2 cellular contexts compared by ENCODE assay signal in genomic region chr2:133599211-133599610, GRCh38.
TF ChIP-seq lines count a peak whose summit lies in the region.

No MANE protein-coding gene starts in this region.

TF ChIP-seq in SK-N-SH, 30 proteins besides CTCF, POLR2A, EP300 and RAD21 (continued from another document):
- TF ChIP-seq ZBTB33 (IDR thresholded peaks at IDR 0.05; ENCODE audit: borderline replicate concordance, low read depth) (no peak), USF1 (IDR thresholded peaks at IDR 0.05; ENCODE audit: borderline replicate concordance, low read depth) (no peak), USF2 (IDR thresholded peaks at IDR 0.05; ENCODE audit: borderline replicate concordance, low read depth, low read length) (no peak), MEF2A (IDR thresholded peaks at IDR 0.05; ENCODE audit: borderline replicate concordance, low read depth) (no peak), JUND (IDR thresholded peaks at IDR 0.05) (no peak), NRF1 (IDR thresholded peaks at IDR 0.05; ENCODE audit: low read depth, low read length) (no peak), REST (IDR thresholded peaks at IDR 0.05; ENCODE audit: low read depth, low read length) (no peak), PBX3 (IDR thresholded peaks at IDR 0.05) (no peak)

TF ChIP-seq in SK-N-SH treated with all-trans-retinoic acid at 6 μM for 48 hours, 23 proteins besides CTCF, POLR2A, EP300 and RAD21:
- TF ChIP-seq POU6F1 (CRISPR knock-in tag; IDR thresholded peaks at IDR 0.05; ENCODE audit: borderline replicate concordance, low read depth) = no peak
- TF ChIP-seq ISL1 (CRISPR knock-in tag; IDR thresholded peaks at IDR 0.05) = no peak
- no peak for TF ChIP-seq RARB (CRISPR knock-in tag; IDR thresholded peaks at IDR 0.05)
